In the genomic region with DNA sequence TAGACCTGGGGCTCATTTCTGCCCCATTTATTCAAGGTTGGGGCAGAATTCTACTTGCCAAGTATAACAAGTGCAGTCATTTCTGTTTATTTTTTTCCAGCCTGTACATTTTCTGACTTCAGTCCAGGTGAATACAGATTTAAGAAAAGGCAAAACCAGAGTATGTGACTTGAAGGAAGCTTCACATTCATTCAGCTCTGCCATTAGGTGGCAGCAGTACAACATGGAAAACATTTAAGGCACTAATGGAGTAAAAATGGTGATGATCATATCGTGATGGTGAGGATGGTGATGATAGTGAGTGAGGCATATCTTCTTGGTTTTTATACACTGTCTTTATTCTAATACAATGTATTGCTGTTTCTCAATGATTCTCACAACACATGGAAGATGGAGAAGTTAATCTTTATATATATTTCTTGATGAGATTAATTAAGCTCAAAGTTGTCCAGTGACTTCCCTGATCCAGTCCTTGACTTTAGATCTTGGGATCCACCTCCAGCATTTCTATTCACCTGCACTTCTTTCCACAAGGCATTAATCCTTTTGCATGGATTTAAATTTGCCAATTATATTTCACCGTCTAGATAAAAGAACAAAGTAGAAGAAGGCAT, we compare ENCODE assay signal across 8 cellular contexts.
DNase-seq lines count a peak whose midpoint lies in the region; ATAC-seq, FAIRE-seq and TF ChIP-seq lines count a peak whose summit lies in the region.

No MANE protein-coding gene starts in this region.

- peaks cover 5% of the 10 kb centered on the region for H3K9me3 Mint-ChIP-seq in astrocyte (ENCODE audit: unreplicated experiment)

- no peaks in the 10 kb centered on the region for H3K36me3 Mint-ChIP-seq in astrocyte (ENCODE audit: low read depth, unreplicated experiment)

- FAIRE-seq in astrocyte (lab: Jason Lieb, UNC), result no peak

- no peak overlapping the region for H3K9ac ChIP-seq in astrocyte (ENCODE audit: low read length)

- no peaks in the 10 kb centered on the region for H4K20me1 ChIP-seq in astrocyte (ENCODE audit: insufficient read depth, low read length)

- H3K4me3 Mint-ChIP-seq in astrocyte (ENCODE audit: unreplicated experiment), result no peak overlapping the region

- no peaks in the 10 kb centered on the region for H3K36me3 ChIP-seq in astrocyte (ENCODE audit: insufficient read depth, low read length)

- no peaks in the 10 kb centered on the region for H3K4me1 Mint-ChIP-seq in astrocyte (ENCODE audit: low read depth, unreplicated experiment)

- no peak overlapping the region for H3K4me3 ChIP-seq in astrocyte (ENCODE audit: insufficient read depth, low read depth, low read length)

- no peaks in the 10 kb centered on the region for H3K4me1 ChIP-seq in astrocyte (ENCODE audit: insufficient read depth, low read length)

- no peaks in the 10 kb centered on the region for H3K27me3 ChIP-seq in astrocyte (ENCODE audit: insufficient read depth, low read length)

- TF ChIP-seq CTCF in astrocyte (IDR thresholded peaks at IDR 0.05; ENCODE audit: insufficient read depth, low read depth, low read length), result peak; percentile 41

- ATAC-seq in GM21423 (IDR thresholded peaks at IDR 0.05; ENCODE audit: unreplicated experiment), result peak; percentile 52
- no peak for ATAC-seq in HG03378 (IDR thresholded peaks at IDR 0.05; ENCODE audit: unreplicated experiment)

- no peak overlapping the region for H3K27ac ChIP-seq in astrocyte (ENCODE audit: low read depth, low read length)

- DNase-seq in DMS 273 treated with DMSO at 0.1 percent for 48 hours (lab: John Stamatoyannopoulos, UW), result peak; percentile 38
- peak; percentile 15 to 20 for DNase-seq in NCI-H1930 (lab: John Stamatoyannopoulos, UW)
- no peak for DNase-seq in astrocyte (ENCODE audit: low read depth)
- peak; percentile 56 for DNase-seq in kidney tubule cell (ENCODE audit: low spot score)
- DNase-seq in effector CD4-positive, alpha-beta T cell, result no peak
- DNase-seq in 8988T, result no peak

- no peaks in the 10 kb centered on the region for H3K79me2 ChIP-seq in astrocyte (ENCODE audit: insufficient read depth, low read length)

- H2AFZ ChIP-seq in astrocyte (ENCODE audit: low read depth, low read length), result no peak overlapping the region

- no peak overlapping the region for H3K4me2 ChIP-seq in astrocyte (ENCODE audit: low read length)

- H3K27ac Mint-ChIP-seq in astrocyte (ENCODE audit: unreplicated experiment), result no peak overlapping the region

- no peaks in the 10 kb centered on the region for H3K9me3 ChIP-seq in astrocyte (ENCODE audit: insufficient read depth, low read depth, low read length)

- no peaks in the 10 kb centered on the region for H3K27me3 Mint-ChIP-seq in astrocyte (ENCODE audit: low read depth, unreplicated experiment)

Comparison
In these comparisons a context has a peak if more than half of its experiments do, and no peak if none do; other contexts are left out.
1. DNase-seq: peak in DMS 273 treated with DMSO at 0.1 percent for 48 hours (single experiment), NCI-H1930 (2 of 2) and kidney tubule cell (single experiment); none in astrocyte (single experiment), effector CD4-positive, alpha-beta T cell (single experiment) and 8988T (single experiment).